ENCODE assay signal across 13 cellular contexts in the genomic region with DNA sequence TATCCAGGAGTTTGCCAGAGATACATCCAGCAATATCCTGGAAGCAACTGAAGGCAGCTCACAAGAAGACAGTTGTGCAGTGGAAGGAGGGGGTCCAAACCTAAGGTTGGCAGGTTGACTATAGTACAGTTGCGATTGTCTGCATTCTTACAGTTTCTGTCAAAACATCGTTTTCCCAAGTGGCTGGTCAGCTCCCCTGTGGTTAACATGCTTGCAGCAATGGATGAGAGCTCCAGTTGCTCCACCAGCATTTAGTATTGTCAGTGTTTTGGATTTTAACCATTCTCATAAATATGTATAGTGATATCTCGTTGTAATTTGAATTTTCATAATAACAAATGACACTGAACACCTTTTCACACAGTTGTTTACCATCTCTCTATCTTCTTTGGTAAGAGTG. TPM values are rescaled to one million over a fixed set of nuclear protein-coding genes. Genes with fewer than 3 reads are reported as not detected.
DNase-seq lines count a peak whose midpoint lies in the region; ATAC-seq lines count a peak whose summit lies in the region.
"Had no signal": no experiment of that assay in that cellular context is flagged by ENCODE, and none has a peak within 500 bp of the region (broad histone marks: within the 10 kb centered on the region; RNA-seq: fewer than 3 reads in every experiment).

No MANE protein-coding gene starts in this region.

- H3K36me3 ChIP-seq in naive thymus-derived CD4-positive, alpha-beta T cell (ENCODE audit: control insufficient read depth in 2 of 3, insufficient read depth in 3 of 3, low read length in 3 of 3) = peaks cover 0 to 7% (median 0%) of the 10 kb centered on the region in 3 experiments
- H3K36me3 ChIP-seq: prostate gland had no signal

- H3K4me3 Mint-ChIP-seq in stimulated activated naive CD8-positive, alpha-beta T cell treated with anti-CD3 and anti-CD28 coated beads, Interleukin-15, Interleukin-2, amounts not matched to agents 100 ng/mL and 50 ng/mL, for 24 hours = peak overlapping the region; percentile 6
- H3K4me3 Mint-ChIP-seq in activated T-helper 2 cell treated with anti-CD3 and anti-CD28 coated beads, Interferon-gamma antibody, Interleukin-2, Interleukin-4, amounts not matched to agents 10 μg/mL and 5 μg/mL and 100 μg/mL, durations not matched to agents 14 hours and 24 hours and 36 hours (ENCODE audit: low read depth) = peak overlapping the region; percentile 60
- peak overlapping the region; percentile 76 to 95 (median 85) for H3K4me3 Mint-ChIP-seq in naive thymus-derived CD4-positive, alpha-beta T cell

- H3K9me3 ChIP-seq in naive thymus-derived CD4-positive, alpha-beta T cell (ENCODE audit: control insufficient read depth in 2 of 3, low read length in 3 of 3) = no peaks in the 10 kb centered on the region
- H3K9me3 ChIP-seq: prostate gland had no signal

- peaks cover 98% of the 10 kb centered on the region for H3K4me1 Mint-ChIP-seq in stimulated activated naive CD8-positive, alpha-beta T cell treated with anti-CD3 and anti-CD28 coated beads, Interleukin-15, Interleukin-2, amounts not matched to agents 100 ng/mL and 50 ng/mL, for 24 hours (ENCODE audit: low read depth)
- H3K4me1 Mint-ChIP-seq in activated T-helper 2 cell treated with anti-CD3 and anti-CD28 coated beads, Interferon-gamma antibody, Interleukin-2, Interleukin-4, amounts not matched to agents 10 μg/mL and 5 μg/mL and 100 μg/mL, durations not matched to agents 14 hours and 24 hours and 36 hours (ENCODE audit: low read depth) = peaks cover 84% of the 10 kb centered on the region
- peaks cover 74 to 100% (median 93%) of the 10 kb centered on the region in 7 donors for H3K4me1 Mint-ChIP-seq in naive thymus-derived CD4-positive, alpha-beta T cell

- H3K27me3 ChIP-seq in naive thymus-derived CD4-positive, alpha-beta T cell (ENCODE audit: control insufficient read depth in 2 of 2, insufficient read depth in 2 of 2, low read length in 2 of 2) = no peaks in the 10 kb centered on the region

- peaks cover 36% of the 10 kb centered on the region for H3K36me3 Mint-ChIP-seq in stimulated activated naive CD8-positive, alpha-beta T cell treated with anti-CD3 and anti-CD28 coated beads, Interleukin-15, Interleukin-2, amounts not matched to agents 100 ng/mL and 50 ng/mL, for 24 hours (ENCODE audit: low read depth)
- peaks cover 50% of the 10 kb centered on the region for H3K36me3 Mint-ChIP-seq in activated T-helper 2 cell treated with anti-CD3 and anti-CD28 coated beads, Interferon-gamma antibody, Interleukin-2, Interleukin-4, amounts not matched to agents 10 μg/mL and 5 μg/mL and 100 μg/mL, durations not matched to agents 14 hours and 24 hours and 36 hours (ENCODE audit: low read depth)
- H3K36me3 Mint-ChIP-seq in naive thymus-derived CD4-positive, alpha-beta T cell = peaks cover 4 to 48% (median 21%) of the 10 kb centered on the region in 5 donors

- H3K27ac Mint-ChIP-seq in stimulated activated naive CD8-positive, alpha-beta T cell treated with anti-CD3 and anti-CD28 coated beads, Interleukin-15, Interleukin-2, amounts not matched to agents 100 ng/mL and 50 ng/mL, for 24 hours = peak overlapping the region; percentile 96
- H3K27ac Mint-ChIP-seq in activated T-helper 2 cell treated with anti-CD3 and anti-CD28 coated beads, Interferon-gamma antibody, Interleukin-2, Interleukin-4, amounts not matched to agents 10 μg/mL and 5 μg/mL and 100 μg/mL, durations not matched to agents 14 hours and 24 hours and 36 hours = peak overlapping the region; percentile 91
- H3K27ac Mint-ChIP-seq in naive thymus-derived CD4-positive, alpha-beta T cell = peak overlapping the region; percentile 92 to 99 (median 97)

- H3K27ac ChIP-seq in naive thymus-derived CD4-positive, alpha-beta T cell (ENCODE audit: low read depth, low read length) = peak overlapping the region; percentile 94
- H3K27ac ChIP-seq: epithelial cell of prostate, prostate gland had no signal

- no peak for DNase-seq in stimulated activated naive CD8-positive, alpha-beta T cell treated with anti-CD3 and anti-CD28 coated beads, Interleukin-15, Interleukin-2, amounts not matched to agents 100 U/mL and 50 U/mL, for 24 hours
- DNase-seq in activated T-helper 2 cell treated with anti-CD3 and anti-CD28 coated beads, Interferon-gamma antibody, Interleukin-2, Interleukin-4, amounts not matched to agents 10 μg/mL and 5 μg/mL and 100 μg/mL, durations not matched to agents 14 hours and 24 hours and 36 hours (ENCODE audit: low spot score) = no peak
- no peak for DNase-seq in naive thymus-derived CD4-positive, alpha-beta T cell
- DNase-seq in foreskin melanocyte (no peak), NCI-H2171 treated with DMSO at 0.1 percent for 48 hours (lab: John Stamatoyannopoulos, UW) (no peak), NCI-H69 (lab: John Stamatoyannopoulos, UW) (no peak)
- DNase-seq: caudate nucleus, NCI-H1105 treated with DMSO at 0.1 percent for 48 hours had no signal

- intact Hi-C loops in activated T-helper 2 cell treated with anti-CD3 and anti-CD28 coated beads, Interferon-gamma antibody, Interleukin-2, Interleukin-4, amounts not matched to agents 10 μg/mL and 5 μg/mL and 100 μg/mL, durations not matched to agents 14 hours and 24 hours and 36 hours (cut with micrococcal nuclease) = no loop called here
- intact Hi-C loops in naive thymus-derived CD4-positive, alpha-beta T cell (cut with micrococcal nuclease) = no loop called here

- peaks cover 94 to 96% of the 10 kb centered on the region in 2 donors for H3K4me1 ChIP-seq in naive thymus-derived CD4-positive, alpha-beta T cell (ENCODE audit: control insufficient read depth in 2 of 2, insufficient read depth in 2 of 2, low read length in 2 of 2)

- POLR2A ChIA-PET in naive thymus-derived CD4-positive, alpha-beta T cell (lab: Charles Lee) = interaction anchor here (0.7 to 25.6 kb wide), 11 partner anchors 11 to 125 kb away, joined by 3 to 529 read pairs (median 10); a partner anchor contains a TSS

- CTCF ChIA-PET in naive thymus-derived CD4-positive, alpha-beta T cell (lab: Charles Lee) = interaction anchor here (0.6 to 3.1 kb wide), 4 partner anchors 11 to 143 kb away, joined by 3 to 18 read pairs (median 4); no protein-coding TSS in a partner anchor

- H3K9me3 Mint-ChIP-seq in stimulated activated naive CD8-positive, alpha-beta T cell treated with anti-CD3 and anti-CD28 coated beads, Interleukin-15, Interleukin-2, amounts not matched to agents 100 ng/mL and 50 ng/mL, for 24 hours = no peaks in the 10 kb centered on the region
- H3K9me3 Mint-ChIP-seq in activated T-helper 2 cell treated with anti-CD3 and anti-CD28 coated beads, Interferon-gamma antibody, Interleukin-2, Interleukin-4, amounts not matched to agents 10 μg/mL and 5 μg/mL and 100 μg/mL, durations not matched to agents 14 hours and 24 hours and 36 hours = no peaks in the 10 kb centered on the region
- peaks cover 0 to 2% (median 0%) of the 10 kb centered on the region in 11 donors for H3K9me3 Mint-ChIP-seq in naive thymus-derived CD4-positive, alpha-beta T cell

- H3K4me3 ChIP-seq in naive thymus-derived CD4-positive, alpha-beta T cell (ENCODE audit: low read length) = peak overlapping the region; percentile 64
- H3K4me3 ChIP-seq: prostate gland had no signal

- H3K27me3 Mint-ChIP-seq in stimulated activated naive CD8-positive, alpha-beta T cell treated with anti-CD3 and anti-CD28 coated beads, Interleukin-15, Interleukin-2, amounts not matched to agents 100 ng/mL and 50 ng/mL, for 24 hours = no peaks in the 10 kb centered on the region
- H3K27me3 Mint-ChIP-seq in activated T-helper 2 cell treated with anti-CD3 and anti-CD28 coated beads, Interferon-gamma antibody, Interleukin-2, Interleukin-4, amounts not matched to agents 10 μg/mL and 5 μg/mL and 100 μg/mL, durations not matched to agents 14 hours and 24 hours and 36 hours (ENCODE audit: low read depth) = no peaks in the 10 kb centered on the region
- H3K27me3 Mint-ChIP-seq in naive thymus-derived CD4-positive, alpha-beta T cell = no peaks in the 10 kb centered on the region

- ATAC-seq in stimulated activated naive CD8-positive, alpha-beta T cell treated with anti-CD3 and anti-CD28 coated beads, Interleukin-15, Interleukin-2, amounts not matched to agents 100 U/mL and 50 U/mL, for 24 hours = no peak
- ATAC-seq in naive thymus-derived CD4-positive, alpha-beta T cell = no peak
- ATAC-seq in GM18517 (IDR thresholded peaks at IDR 0.05; ENCODE audit: unreplicated experiment) = no peak
- ATAC-seq: HCT116 had no signal

RNA-seq across cellular contexts. Expression of a gene that starts 31.5 kb away (rescaled TPM):
- 127 and 132 TPM in 2 replicates for total RNA-seq in activated T-helper 2 cell treated with anti-CD3 and anti-CD28 coated beads, Interferon-gamma antibody, Interleukin-2, Interleukin-4, amounts not matched to agents 10 μg/mL and 5 μg/mL and 100 μg/mL, durations not matched to agents 14 hours and 24 hours and 36 hours
- total RNA-seq in naive thymus-derived CD4-positive, alpha-beta T cell = 100 to 1,000 TPM; 175 to 256 (median 199) TPM
- polyA plus RNA-seq in naive thymus-derived CD4-positive, alpha-beta T cell = 10 to 100 TPM; 42.4 to 53.7 TPM

Comparison
In these comparisons a context has a peak if more than half of its experiments do, and no peak if none do; other contexts are left out.
1. H3K4me3 Mint-ChIP-seq: peak in every context shown above with its lines; median percentile 85 in naive thymus-derived CD4-positive, alpha-beta T cell; 60 in activated T-helper 2 cell treated with anti-CD3 and anti-CD28 coated beads, Interferon-gamma antibody, Interleukin-2, Interleukin-4, amounts not matched to agents 10 μg/mL and 5 μg/mL and 100 μg/mL, durations not matched to agents 14 hours and 24 hours and 36 hours; 6 in stimulated activated naive CD8-positive, alpha-beta T cell treated with anti-CD3 and anti-CD28 coated beads, Interleukin-15, Interleukin-2, amounts not matched to agents 100 ng/mL and 50 ng/mL, for 24 hours.